1 cellular context compared by ENCODE assay signal in genomic region chr20:38031957-38032356, GRCh38.
TF ChIP-seq lines count a peak whose summit lies in the region.

No MANE protein-coding gene starts in this region.

TF ChIP-seq in K562, 482 proteins besides CTCF, POLR2A, EP300 and RAD21:
- TF ChIP-seq HMBOX1 (IDR thresholded peaks at IDR 0.05) (peak; percentile 59; the same call in 1 of the 2 replicates), ZFP36 (IDR thresholded peaks at IDR 0.05; ENCODE audit: low read depth, low read length, partially characterized antibody) (peak; percentile 51), ZNF263 (CRISPR knock-in tag; IDR thresholded peaks at IDR 0.05; ENCODE audit: borderline replicate concordance) (no peak), TBL1XR1 (IDR thresholded peaks at IDR 0.05; ENCODE audit: low read length in 2 of 2) (no peak)
